In the genomic region with DNA sequence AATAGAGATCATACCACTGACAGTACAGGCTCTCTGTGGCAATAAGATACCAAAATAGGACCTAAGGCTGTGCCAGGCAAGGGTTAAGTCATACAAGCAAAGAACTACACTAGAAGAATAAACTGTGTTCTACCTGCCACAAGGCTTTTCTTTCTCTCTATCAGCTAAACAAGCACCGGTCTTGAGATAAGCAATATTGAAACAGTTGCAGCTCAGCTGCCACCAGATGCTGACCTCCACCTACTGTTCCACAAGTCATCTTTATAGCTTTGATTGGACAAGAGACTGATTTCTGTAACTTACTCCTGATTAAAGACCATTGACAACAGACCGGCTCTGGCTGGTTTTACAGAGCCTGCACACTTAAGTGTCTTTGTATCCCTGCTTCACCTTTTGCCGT, we compare ENCODE assay signal across 31 cellular contexts. TPM values are rescaled to one million over a fixed set of nuclear protein-coding genes. Genes with fewer than 3 reads are reported as not detected.
"Had no signal": no experiment of that assay in that cellular context is flagged by ENCODE, and none has a peak within 500 bp of the region (broad histone marks: within the 10 kb centered on the region; RNA-seq: fewer than 3 reads in every experiment).

No MANE protein-coding gene starts in this region.

- H3K27ac Mint-ChIP-seq: activated CD4-positive, alpha-beta memory T cell treated with anti-CD3 and anti-CD28 coated beads for 36 hours; activated CD4-positive, alpha-beta T cell treated with anti-CD3 and anti-CD28 coated beads, Interleukin-2, amount 10 ng/mL, durations not matched to agents 7 days and 5 days; activated naive CD4-positive, alpha-beta T cell treated with anti-CD3 and anti-CD28 coated beads, Interleukin-2, amount 10 ng/mL, durations not matched to agents 7 days and 5 days; activated naive CD8-positive, alpha-beta T cell treated with anti-CD3 and anti-CD28 coated beads for 36 hours had no signal

- ATAC-seq: activated T-cell treated with anti-CD3 and anti-CD28 coated beads, Interleukin-2, amount 50 U/mL, for 4 hours; Panc1 had no signal

- DNase-seq: activated CD4-positive, alpha-beta memory T cell treated with anti-CD3 and anti-CD28 coated beads for 36 hours; activated CD4-positive, alpha-beta T cell treated with anti-CD3 and anti-CD28 coated beads, Interleukin-2, amount 10 ng/mL, durations not matched to agents 7 days and 5 days; activated CD4-positive, CD25-positive, alpha-beta regulatory T cell; activated CD8-positive, alpha-beta memory T cell treated with anti-CD3 and anti-CD28 coated beads for 24 hours; activated gamma-delta T cell; activated naive CD4-positive, alpha-beta T cell treated with anti-CD3 and anti-CD28 coated beads, Interleukin-2, amount 10 ng/mL, durations not matched to agents 7 days and 5 days; activated naive CD8-positive, alpha-beta T cell treated with anti-CD3 and anti-CD28 coated beads for 36 hours; activated T-cell treated with anti-CD3 and anti-CD28 coated beads, Interleukin-2, amount 50 U/mL, for 4 hours; IMR-90; KG1; NCI-H1048; NCI-H146; NCI-H187 treated with DMSO at 0.1 percent for 48 hours; NCI-H2081 treated with DMSO at 0.1 percent for 48 hours; NCI-H2171 treated with DMSO at 0.1 percent for 48 hours; NCI-H226; NCI-H69; NK-92 treated with Interleukin-12 subunit alpha and Interleukin-12 subunit beta, amount 100 ng/mL, for 24 hours; OCI-M1; Right ventricle myocardium superior; SJCRH30; SK-N-SH; T-helper 1 cell had no signal

- H3K4me3 Mint-ChIP-seq: activated CD4-positive, alpha-beta memory T cell treated with anti-CD3 and anti-CD28 coated beads for 36 hours; activated CD4-positive, alpha-beta T cell treated with anti-CD3 and anti-CD28 coated beads, Interleukin-2, amount 10 ng/mL, durations not matched to agents 7 days and 5 days; activated naive CD4-positive, alpha-beta T cell treated with anti-CD3 and anti-CD28 coated beads, Interleukin-2, amount 10 ng/mL, durations not matched to agents 7 days and 5 days; activated naive CD8-positive, alpha-beta T cell treated with anti-CD3 and anti-CD28 coated beads for 36 hours; activated T-cell treated with anti-CD3 and anti-CD28 coated beads, Interleukin-2, amount 50 U/mL, for 4 hours had no signal

- H3K27me3 ChIP-seq: SJCRH30 had no signal

- H3K4me3 ChIP-seq: SJCRH30 had no signal

- H3K4me1 Mint-ChIP-seq: activated CD4-positive, alpha-beta T cell treated with anti-CD3 and anti-CD28 coated beads, Interleukin-2, amount 10 ng/mL, durations not matched to agents 7 days and 5 days; activated naive CD4-positive, alpha-beta T cell treated with anti-CD3 and anti-CD28 coated beads, Interleukin-2, amount 10 ng/mL, durations not matched to agents 7 days and 5 days; activated naive CD8-positive, alpha-beta T cell treated with anti-CD3 and anti-CD28 coated beads for 36 hours had no signal

- H3K36me3 Mint-ChIP-seq: activated CD4-positive, alpha-beta memory T cell treated with anti-CD3 and anti-CD28 coated beads for 36 hours; activated naive CD4-positive, alpha-beta T cell treated with anti-CD3 and anti-CD28 coated beads, Interleukin-2, amount 10 ng/mL, durations not matched to agents 7 days and 5 days; activated naive CD8-positive, alpha-beta T cell treated with anti-CD3 and anti-CD28 coated beads for 36 hours had no signal

- H3K27me3 Mint-ChIP-seq: activated CD4-positive, alpha-beta T cell treated with anti-CD3 and anti-CD28 coated beads, Interleukin-2, amount 10 ng/mL, durations not matched to agents 7 days and 5 days; activated naive CD4-positive, alpha-beta T cell treated with anti-CD3 and anti-CD28 coated beads, Interleukin-2, amount 10 ng/mL, durations not matched to agents 7 days and 5 days had no signal

- H3K27ac ChIP-seq: RWPE1, SJCRH30, VCaP had no signal

- H3K9me3 ChIP-seq: SK-N-SH had no signal

- H3K9me3 Mint-ChIP-seq: activated CD4-positive, alpha-beta memory T cell treated with anti-CD3 and anti-CD28 coated beads for 36 hours; activated CD4-positive, alpha-beta T cell treated with anti-CD3 and anti-CD28 coated beads, Interleukin-2, amount 10 ng/mL, durations not matched to agents 7 days and 5 days; activated naive CD4-positive, alpha-beta T cell treated with anti-CD3 and anti-CD28 coated beads, Interleukin-2, amount 10 ng/mL, durations not matched to agents 7 days and 5 days; activated naive CD8-positive, alpha-beta T cell treated with anti-CD3 and anti-CD28 coated beads for 36 hours; activated T-cell treated with anti-CD3 and anti-CD28 coated beads, Interleukin-2, amount 50 U/mL, for 4 hours had no signal

- H3K36me3 ChIP-seq: SJCRH30 had no signal

RNA-seq across cellular contexts. Expression of a gene that starts 24.1 kb away (rescaled TPM):
- total RNA-seq: activated CD4-positive, alpha-beta memory T cell treated with anti-CD3 and anti-CD28 coated beads for 36 hours; activated CD4-positive, alpha-beta T cell treated with anti-CD3 and anti-CD28 coated beads, Interleukin-2, amount 10 ng/mL, durations not matched to agents 7 days and 5 days; activated naive CD8-positive, alpha-beta T cell treated with anti-CD3 and anti-CD28 coated beads for 36 hours; activated T-cell treated with anti-CD3 and anti-CD28 coated beads, Interleukin-2, amount 50 U/mL, for 4 hours; IMR-90; LHCN-M2; M059J; NCI-H460; Right ventricle myocardium superior; SJCRH30; T-helper 2 cell treated with Interferon-gamma antibody and Interleukin-4, amounts not matched to agents 100 ng/mL and 5 ng/mL, for 36 hours had no signal
- polyA plus RNA-seq: adipose tissue, IMR-90, SK-N-SH had no signal
